Comparison of ENCODE assay signal across 22 cellular contexts in genomic region chr18:8114480-8114879, GRCh38.
"Had no signal": no experiment of that assay in that cellular context is flagged by ENCODE, and none has a peak within 500 bp of the region (broad histone marks: within the 10 kb centered on the region; RNA-seq: fewer than 3 reads in every experiment).

No MANE protein-coding gene starts in this region.

- H3K4me1 Mint-ChIP-seq: IgD-negative memory B cell had no signal

- DNase-seq: NCI-H1048, NCI-H1105, NCI-H1417, NCI-H1436 treated with DMSO at 0.1 percent for 48 hours, NCI-H187, NCI-H2029, NCI-H2081 treated with DMSO at 0.1 percent for 48 hours, NCI-H2171, NCI-H226, NCI-H446, NCI-H510A, NCI-H524 treated with DMSO at 0.1 percent for 48 hours, NCI-H69, NCI-H774, Right ventricle myocardium superior, RPMI8226, SIG-M5 had no signal

- H3K4me3 ChIP-seq: K562, SJSA1, SK-N-MC had no signal

- H3K9me3 ChIP-seq: SJSA1 had no signal

- ATAC-seq: K562 had no signal

- H3K27ac ChIP-seq: HL-60, SJSA1, SK-N-MC had no signal

- H3K4me3 Mint-ChIP-seq: IgD-negative memory B cell had no signal

- H3K27me3 ChIP-seq: SJSA1 had no signal

- H3K36me3 ChIP-seq: SJSA1 had no signal

- H3K27ac Mint-ChIP-seq: IgD-negative memory B cell had no signal

- H3K27me3 Mint-ChIP-seq: IgD-negative memory B cell had no signal

- H3K36me3 Mint-ChIP-seq: IgD-negative memory B cell had no signal
